1 cellular context compared by ENCODE assay signal in the genomic region with DNA sequence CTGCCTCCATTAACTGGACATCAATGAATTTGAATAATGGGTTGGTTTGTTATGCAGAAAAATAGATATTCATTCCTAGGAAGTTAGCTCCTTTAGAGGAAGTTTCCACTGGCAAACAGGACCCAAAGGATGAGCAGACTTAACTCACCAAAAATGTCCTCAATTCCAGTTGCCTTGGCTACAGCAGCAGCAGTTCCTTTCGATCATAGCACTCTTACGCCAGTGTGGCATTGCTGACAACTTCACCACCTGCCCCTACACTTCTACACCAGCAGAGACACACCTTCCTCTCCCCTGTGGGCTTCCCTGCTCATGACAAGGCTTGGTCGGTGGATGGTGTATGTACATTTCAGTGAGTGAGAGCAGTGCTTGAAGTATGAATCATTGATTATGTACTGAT.
TF ChIP-seq lines count a peak whose summit lies in the region.

No MANE protein-coding gene starts in this region.

TF ChIP-seq in IMR-90, 13 proteins besides CTCF, POLR2A, EP300 and RAD21 (continued from another document):
- TF ChIP-seq, protein P1, sequence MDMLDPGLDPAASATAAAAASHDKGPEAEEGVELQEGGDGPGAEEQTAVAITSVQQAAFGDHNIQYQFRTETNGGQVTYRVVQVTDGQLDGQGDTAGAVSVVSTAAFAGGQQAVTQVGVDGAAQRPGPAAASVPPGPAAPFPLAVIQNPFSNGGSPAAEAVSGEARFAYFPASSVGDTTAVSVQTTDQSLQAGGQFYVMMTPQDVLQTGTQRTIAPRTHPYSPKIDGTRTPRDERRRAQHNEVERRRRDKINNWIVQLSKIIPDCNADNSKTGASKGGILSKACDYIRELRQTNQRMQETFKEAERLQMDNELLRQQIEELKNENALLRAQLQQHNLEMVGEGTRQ (IDR thresholded peaks at IDR 0.05; ENCODE audit: low read depth, low read length), result no peak
- TF ChIP-seq RFX5 (IDR thresholded peaks at IDR 0.05; ENCODE audit: low read depth, low read length) (no peak), MAFK (IDR thresholded peaks at IDR 0.05; ENCODE audit: low read depth, low read length) (no peak)
- TF ChIP-seq, protein P2, sequence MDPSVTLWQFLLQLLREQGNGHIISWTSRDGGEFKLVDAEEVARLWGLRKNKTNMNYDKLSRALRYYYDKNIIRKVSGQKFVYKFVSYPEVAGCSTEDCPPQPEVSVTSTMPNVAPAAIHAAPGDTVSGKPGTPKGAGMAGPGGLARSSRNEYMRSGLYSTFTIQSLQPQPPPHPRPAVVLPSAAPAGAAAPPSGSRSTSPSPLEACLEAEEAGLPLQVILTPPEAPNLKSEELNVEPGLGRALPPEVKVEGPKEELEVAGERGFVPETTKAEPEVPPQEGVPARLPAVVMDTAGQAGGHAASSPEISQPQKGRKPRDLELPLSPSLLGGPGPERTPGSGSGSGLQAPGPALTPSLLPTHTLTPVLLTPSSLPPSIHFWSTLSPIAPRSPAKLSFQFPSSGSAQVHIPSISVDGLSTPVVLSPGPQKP (IDR thresholded peaks at IDR 0.05; ENCODE audit: borderline replicate concordance, low read depth, low read length), result no peak
